8 cellular contexts compared by ENCODE assay signal in the genomic region with DNA sequence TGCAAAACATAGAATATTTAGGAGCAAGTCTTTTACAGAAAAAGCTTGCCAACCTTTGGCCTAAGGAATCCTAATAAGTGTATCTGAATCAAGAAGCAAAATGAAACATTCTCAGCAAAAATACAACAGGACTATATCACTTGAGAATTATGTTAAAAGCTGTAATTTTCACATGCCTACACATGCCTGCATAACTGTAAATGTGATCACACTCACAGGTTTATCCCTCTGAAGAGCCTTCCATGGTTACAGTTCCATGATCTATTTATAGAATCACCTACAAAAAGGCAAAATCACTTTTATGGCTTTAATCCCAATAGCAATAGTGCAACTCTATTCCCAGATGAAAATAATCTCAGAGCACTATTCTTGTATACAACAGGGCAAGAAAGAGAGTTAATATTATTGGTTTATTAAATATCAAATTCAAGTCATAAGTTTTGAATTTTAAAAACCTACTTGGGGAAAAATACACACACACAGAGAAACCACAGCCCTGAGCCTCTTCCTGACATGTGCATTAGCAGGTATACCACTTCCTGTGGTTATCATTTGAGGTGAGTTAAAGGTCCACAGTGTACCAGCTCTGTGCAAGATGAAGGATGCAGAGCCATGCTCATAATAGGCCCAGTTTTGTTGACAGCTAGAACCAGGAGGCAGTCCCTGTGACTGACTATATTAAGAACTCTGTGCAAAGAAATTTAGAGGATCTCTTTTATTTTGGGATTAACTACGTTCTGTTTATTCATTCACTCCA.
DNase-seq lines count a peak whose midpoint lies in the region; ATAC-seq and TF ChIP-seq lines count a peak whose summit lies in the region.

No MANE protein-coding gene starts in this region.

- peak overlapping the region in 5 of 8 donors; percentile 25 to 63 (median 55) for H3K27ac Mint-ChIP-seq in CD8-positive, alpha-beta memory T cell

- POLR2A ChIA-PET in CD8-positive, alpha-beta memory T cell (lab: Charles Lee): interaction anchor here (0.6 to 1.2 kb wide), 2 partner anchors 249 to 252 kb away, joined by 3 read pairs; a partner anchor contains a TSS
- POLR2A ChIA-PET in PC-9 (lab: Charles Lee; ENCODE audit: unreplicated experiment): no interaction called here

- no peaks in the 10 kb centered on the region for H3K36me3 Mint-ChIP-seq in CD8-positive, alpha-beta memory T cell

- H3F3A ChIP-seq in PC-9 (ENCODE audit: insufficient read depth, low read depth): no peaks in the 10 kb centered on the region

- H3K27me3 Mint-ChIP-seq in CD8-positive, alpha-beta memory T cell: no peaks in the 10 kb centered on the region

- no peak for TF ChIP-seq POLR2A in NB4 (IDR thresholded peaks at IDR 0.05; ENCODE audit: extremely low read depth, insufficient read length)

- H2AFZ ChIP-seq in PC-9: no peak overlapping the region

- H3K4me3 ChIP-seq in CD8-positive, alpha-beta memory T cell (ENCODE audit: low read length): peak overlapping the region; percentile 46
- H3K4me3 ChIP-seq in NB4 (ENCODE audit: low read depth, low read length) (no peak overlapping the region), PC-9 (no peak overlapping the region)

- H3K9me3 Mint-ChIP-seq in CD8-positive, alpha-beta memory T cell: no peaks in the 10 kb centered on the region

- TF ChIP-seq CTCF in NB4 (IDR thresholded peaks at IDR 0.05; ENCODE audit: low read depth, low read length): no peak
- no peak for TF ChIP-seq CTCF in PC-9 (conservative IDR thresholded peaks at IDR 0.05)

- H3K4me1 Mint-ChIP-seq in CD8-positive, alpha-beta memory T cell: peaks cover 70 to 84% (median 81%) of the 10 kb centered on the region in 3 donors

- H3K4me2 ChIP-seq in PC-9: no peak overlapping the region

- H3K27ac ChIP-seq in CD8-positive, alpha-beta memory T cell (ENCODE audit: low read depth, low read length): no peak overlapping the region
- H3K27ac ChIP-seq in PC-9: no peak overlapping the region

- BruUV-seq in PC-9 (replicated peaks; lab: Mats Ljungman, UMichigan): no TSS peak

- H3K36me3 ChIP-seq in CD8-positive, alpha-beta memory T cell (ENCODE audit: insufficient read depth, low read length): no peaks in the 10 kb centered on the region
- H3K36me3 ChIP-seq in PC-9 (ENCODE audit: low read depth): no peaks in the 10 kb centered on the region

- no peaks in the 10 kb centered on the region for H3K79me2 ChIP-seq in PC-9 (ENCODE audit: low read depth)

- H3K9me2 ChIP-seq in PC-9 (ENCODE audit: insufficient read depth): no peaks in the 10 kb centered on the region

- no peaks in the 10 kb centered on the region for H3K9me3 ChIP-seq in CD8-positive, alpha-beta memory T cell (ENCODE audit: low read length)
- no peaks in the 10 kb centered on the region for H3K9me3 ChIP-seq in PC-9 (ENCODE audit: insufficient read depth, low read depth)

- no peaks in the 10 kb centered on the region for H4K20me1 ChIP-seq in PC-9 (ENCODE audit: insufficient read depth)

- intact Hi-C loops in PC-9 (cut with micrococcal nuclease; ENCODE audit: unreplicated experiment): no loop called here

- DNase-seq in CD8-positive, alpha-beta memory T cell: peak; percentile 8 to 90 (median 74)
- peak; percentile 15 for DNase-seq in NB4 (ENCODE audit: low read depth)
- DNase-seq in activated naive CD8-positive, alpha-beta T cell treated with anti-CD3 and anti-CD28 coated beads, Interleukin-2, amount 50 U/mL, for 16 hours (ENCODE audit: low read depth, low spot score): peak; percentile 10
- peak; percentile 30 for DNase-seq in stimulated activated CD8-positive, alpha-beta memory T cell treated with anti-CD3 and anti-CD28 coated beads, Interleukin-12 subunit alpha, Interleukin-12 subunit beta, amount 100 ng/mL, for 1 hour (ENCODE audit: low read depth)
- no peak for DNase-seq in PC-9
- DNase-seq in germinal center (ENCODE audit: low spot score): no peak
- DNase-seq in left lobe of liver (ENCODE audit: low spot score): no peak

- no peaks in the 10 kb centered on the region for H3K27me3 ChIP-seq in CD8-positive, alpha-beta memory T cell (ENCODE audit: insufficient read depth, low read length, poor library complexity, severe bottlenecking)
- H3K27me3 ChIP-seq in PC-9 (ENCODE audit: insufficient read depth, low read depth): no peaks in the 10 kb centered on the region

- peak; percentile 84 for ATAC-seq in GM21717 (IDR thresholded peaks at IDR 0.05; ENCODE audit: unreplicated experiment)
- no peak for ATAC-seq in left lobe of liver

- H3K4me3 Mint-ChIP-seq in CD8-positive, alpha-beta memory T cell: peak overlapping the region; percentile 23 to 78 (median 52)

- H3K4me1 ChIP-seq in CD8-positive, alpha-beta memory T cell (ENCODE audit: insufficient read depth, low read length): peaks cover 56% of the 10 kb centered on the region
- peaks cover 7% of the 10 kb centered on the region; the same call in 1 of the 2 replicates for H3K4me1 ChIP-seq in PC-9 (replicated peaks; ENCODE audit: insufficient read depth)

- CTCF ChIA-PET in CD8-positive, alpha-beta memory T cell (lab: Charles Lee): interaction anchor here (1.5 kb wide), 1 partner anchor 323 kb away, joined by 3 read pairs; no protein-coding TSS in a partner anchor
- CTCF ChIA-PET in PC-9 (lab: Charles Lee): no interaction called here

Comparison
In these comparisons a context has a peak if more than half of its experiments do, and no peak if none do; other contexts are left out.
1. DNase-seq: peak in CD8-positive, alpha-beta memory T cell (5 of 5), NB4 (single experiment), activated naive CD8-positive, alpha-beta T cell treated with anti-CD3 and anti-CD28 coated beads, Interleukin-2, amount 50 U/mL, for 16 hours (single experiment) and stimulated activated CD8-positive, alpha-beta memory T cell treated with anti-CD3 and anti-CD28 coated beads, Interleukin-12 subunit alpha, Interleukin-12 subunit beta, amount 100 ng/mL, for 1 hour (single experiment); none in PC-9 (0 of 2), germinal center (single experiment) and left lobe of liver (single experiment).